35 cellular contexts compared by ENCODE assay signal in genomic region chr6:20158691-20159090, GRCh38.
"Had no signal": no experiment of that assay in that cellular context is flagged by ENCODE, and none has a peak within 500 bp of the region (broad histone marks: within the 10 kb centered on the region; RNA-seq: fewer than 3 reads in every experiment).

No MANE protein-coding gene starts in this region.

- H3K27ac ChIP-seq: KMS-11 had no signal

- H3K9ac ChIP-seq: KMS-11 had no signal

- H3K4me2 ChIP-seq: KMS-11 had no signal

- DNase-seq: Karpas-422, Kasumi-1, KG1, MG63, MM.1S, MV-4-11, NCI-H1048, NCI-H1092, NCI-H1092 treated with DMSO at 0.1 percent for 48 hours, NCI-H1105, NCI-H1105 treated with DMSO at 0.1 percent for 48 hours, NCI-H1417, NCI-H1417 treated with DMSO at 0.1 percent for 48 hours, NCI-H1436, NCI-H1436 treated with DMSO at 0.1 percent for 48 hours, NCI-H146, NCI-H1694, NCI-H1694 treated with DMSO at 0.1 percent for 48 hours, NCI-H187, NCI-H187 treated with DMSO at 0.1 percent for 48 hours, NCI-H1930, NCI-H2029, NCI-H2029 treated with DMSO at 0.1 percent for 48 hours, NCI-H2081, NCI-H2081 treated with DMSO at 0.1 percent for 48 hours, NCI-H2107, NCI-H2171, NCI-H2171 treated with DMSO at 0.1 percent for 48 hours, NCI-H2227 treated with DMSO at 0.1 percent for 48 hours, NCI-H226, NCI-H345, NCI-H446, NCI-H446 treated with DMSO at 0.1 percent for 48 hours, NCI-H510A had no signal

- H3K36me3 ChIP-seq: MG63 had no signal

- H3K27me3 ChIP-seq: MG63 had no signal

- H3K4me3 ChIP-seq: MG63 had no signal

- H3K9me3 ChIP-seq: MG63 had no signal
